ENCODE assay signal across 9 cellular contexts in genomic region chr2:201406077-201406662, GRCh38. TPM values are rescaled to one million over a fixed set of nuclear protein-coding genes. Genes with fewer than 3 reads are reported as not detected.
DNase-seq lines count a peak whose midpoint lies in the region; ATAC-seq and FAIRE-seq lines count a peak whose summit lies in the region.
"Had no signal": no experiment of that assay in that cellular context is flagged by ENCODE, and none has a peak within 500 bp of the region (broad histone marks: within the 10 kb centered on the region; RNA-seq: fewer than 3 reads in every experiment).

No MANE protein-coding gene starts in this region.

- H3K4me1 Mint-ChIP-seq in dendritic cell treated with granulocyte-macrophage colony-stimulating factor and Interleukin-4, amounts not matched to agents 40 ng/mL and 50 ng/mL, for 4 days (ENCODE audit: low read depth) = peaks cover 27% of the 10 kb centered on the region
- H3K4me1 Mint-ChIP-seq in naive thymus-derived CD4-positive, alpha-beta T cell = peaks cover 13 to 61% (median 50%) of the 10 kb centered on the region in 7 donors

- H3K4me1 ChIP-seq in naive thymus-derived CD4-positive, alpha-beta T cell (ENCODE audit: control insufficient read depth in 2 of 2, insufficient read depth in 2 of 2, low read length in 2 of 2) = peaks cover 0 to 21% of the 10 kb centered on the region in 2 donors

- FAIRE-seq in HTR-8/SVneo (lab: Jason Lieb, UNC) = no peak

- no peaks in the 10 kb centered on the region for H3K27me3 ChIP-seq in naive thymus-derived CD4-positive, alpha-beta T cell (ENCODE audit: control insufficient read depth in 2 of 2, insufficient read depth in 2 of 2, low read length in 2 of 2)

- H3K27me3 Mint-ChIP-seq in dendritic cell treated with granulocyte-macrophage colony-stimulating factor and Interleukin-4, amounts not matched to agents 40 ng/mL and 50 ng/mL, for 4 days = no peaks in the 10 kb centered on the region
- H3K27me3 Mint-ChIP-seq in naive thymus-derived CD4-positive, alpha-beta T cell = no peaks in the 10 kb centered on the region
- H3K27me3 Mint-ChIP-seq: stimulated activated naive CD8-positive, alpha-beta T cell treated with anti-CD3 and anti-CD28 coated beads, Interleukin-15, Interleukin-2, amounts not matched to agents 100 ng/mL and 50 ng/mL, for 24 hours had no signal

- intact Hi-C loops in dendritic cell treated with granulocyte-macrophage colony-stimulating factor and Interleukin-4, amounts not matched to agents 40 ng/mL and 50 ng/mL, for 4 days (cut with micrococcal nuclease) = loop anchor here (2.0 kb wide), 1 partner anchor 45 kb away; the partner anchor contains the start of genes STRADB and TRAK2
- intact Hi-C loops in naive thymus-derived CD4-positive, alpha-beta T cell (cut with micrococcal nuclease) = loop anchor here in 1 of 2 donors (1.0 to 5.0 kb wide), 3 partner anchors 8 to 236 kb away; partner anchors contain the start of gene TMEM237

- H3K4me3 ChIP-seq in naive thymus-derived CD4-positive, alpha-beta T cell (ENCODE audit: low read length) = no peak overlapping the region

- peak overlapping the region; percentile 64 for H3K4me3 Mint-ChIP-seq in dendritic cell treated with granulocyte-macrophage colony-stimulating factor and Interleukin-4, amounts not matched to agents 40 ng/mL and 50 ng/mL, for 4 days
- H3K4me3 Mint-ChIP-seq in naive thymus-derived CD4-positive, alpha-beta T cell = peak overlapping the region in 4 of 10 donors; percentile 19 to 54 (median 22)
- H3K4me3 Mint-ChIP-seq: stimulated activated naive CD8-positive, alpha-beta T cell treated with anti-CD3 and anti-CD28 coated beads, Interleukin-15, Interleukin-2, amounts not matched to agents 100 ng/mL and 50 ng/mL, for 24 hours had no signal

- no peaks in the 10 kb centered on the region for H3K9me3 ChIP-seq in naive thymus-derived CD4-positive, alpha-beta T cell (ENCODE audit: control insufficient read depth in 2 of 3, low read length in 3 of 3)

- H3K36me3 ChIP-seq in naive thymus-derived CD4-positive, alpha-beta T cell (ENCODE audit: control insufficient read depth in 2 of 3, insufficient read depth in 3 of 3, low read length in 3 of 3) = no peaks in the 10 kb centered on the region

- H3K27ac Mint-ChIP-seq in dendritic cell treated with granulocyte-macrophage colony-stimulating factor and Interleukin-4, amounts not matched to agents 40 ng/mL and 50 ng/mL, for 4 days = peak overlapping the region; percentile 90
- H3K27ac Mint-ChIP-seq in naive thymus-derived CD4-positive, alpha-beta T cell = peak overlapping the region in 5 of 9 donors; percentile 16 to 81 (median 28)

- ATAC-seq in naive thymus-derived CD4-positive, alpha-beta T cell = no peak
- ATAC-seq in GM21619 (IDR thresholded peaks at IDR 0.05; ENCODE audit: unreplicated experiment) (no peak), GM21423 (IDR thresholded peaks at IDR 0.05; ENCODE audit: unreplicated experiment) (no peak)

- no peaks in the 10 kb centered on the region for H3K9me3 Mint-ChIP-seq in dendritic cell treated with granulocyte-macrophage colony-stimulating factor and Interleukin-4, amounts not matched to agents 40 ng/mL and 50 ng/mL, for 4 days
- no peaks in the 10 kb centered on the region for H3K9me3 Mint-ChIP-seq in naive thymus-derived CD4-positive, alpha-beta T cell
- H3K9me3 Mint-ChIP-seq: stimulated activated naive CD8-positive, alpha-beta T cell treated with anti-CD3 and anti-CD28 coated beads, Interleukin-15, Interleukin-2, amounts not matched to agents 100 ng/mL and 50 ng/mL, for 24 hours had no signal

- in situ Hi-C loops in Caki2 (cut with HindIII; ENCODE audit: low pct_unique_long_range_greater_than_20kb, low sequenced_read_pairs) = no loop called here

- peaks cover 19% of the 10 kb centered on the region for H3K36me3 Mint-ChIP-seq in dendritic cell treated with granulocyte-macrophage colony-stimulating factor and Interleukin-4, amounts not matched to agents 40 ng/mL and 50 ng/mL, for 4 days (ENCODE audit: low read depth)
- H3K36me3 Mint-ChIP-seq in naive thymus-derived CD4-positive, alpha-beta T cell = peaks cover 1 to 28% (median 20%) of the 10 kb centered on the region in 5 donors

- DNase-seq in Caki2 (ENCODE audit: low read depth) (peak; percentile 39), NCI-H1694 (lab: John Stamatoyannopoulos, UW) (peak; percentile 30), activated gamma-delta T cell treated with Interleukin-2 at 50 U/mL for 16 hours (no peak), HTR-8/SVneo (ENCODE audit: insufficient read length, low spot score) (no peak)
- no peak for DNase-seq in naive thymus-derived CD4-positive, alpha-beta T cell

- CTCF ChIA-PET in naive thymus-derived CD4-positive, alpha-beta T cell (lab: Charles Lee) = interaction anchor here (0.7 kb wide), 1 partner anchor 24 kb away, joined by 3 read pairs; no protein-coding TSS in a partner anchor

- peak overlapping the region; percentile 36 for H3K27ac ChIP-seq in naive thymus-derived CD4-positive, alpha-beta T cell (ENCODE audit: low read depth, low read length)

- POLR2A ChIA-PET in naive thymus-derived CD4-positive, alpha-beta T cell (lab: Charles Lee) = interaction anchor here (0.6 kb wide), 1 partner anchor 448 kb away, joined by 3 read pairs; no protein-coding TSS in a partner anchor

RNA-seq across cellular contexts. Expression of gene TRAK2, which starts 45.1 kb away (rescaled TPM):
- 5.9 and 17.8 TPM in 2 replicates for total RNA-seq in Caki2 (2014; rRNA removed; shearing (Covaris generic); ENCODE audit: low replicate concordance)
- total RNA-seq in naive thymus-derived CD4-positive, alpha-beta T cell = 10 to 100 TPM; 27.8 to 47.6 (median 35.2) TPM
- polyA plus RNA-seq in naive thymus-derived CD4-positive, alpha-beta T cell = 10 to 100 TPM; 27.2 to 30.7 TPM

RNA-seq across cellular contexts. Expression of gene STRADB, which starts 45.4 kb away (rescaled TPM):
- 68.7 and 69.4 TPM in 2 replicates for total RNA-seq in Caki2 (2014; rRNA removed; shearing (Covaris generic); ENCODE audit: low replicate concordance)
- 10 to 100 TPM; 11.9 to 18.4 (median 16.1) TPM for total RNA-seq in naive thymus-derived CD4-positive, alpha-beta T cell
- 10 to 100 TPM; 31.5 to 41.4 TPM for polyA plus RNA-seq in naive thymus-derived CD4-positive, alpha-beta T cell

RNA-seq across cellular contexts. Expression of gene FLACC1, which starts 49.0 kb away (rescaled TPM):
- 1.2 TPM in 1 of 2 replicates, not detected in the other for total RNA-seq in Caki2 (2014; rRNA removed; shearing (Covaris generic); ENCODE audit: low replicate concordance)
- 1 to 10 TPM; 3.9 to 9.5 (median 7.4) TPM for total RNA-seq in naive thymus-derived CD4-positive, alpha-beta T cell
- polyA plus RNA-seq in naive thymus-derived CD4-positive, alpha-beta T cell = 1 to 10 TPM; 3.1 to 3.7 TPM

Comparison
In these comparisons a context has a peak if more than half of its experiments do, and no peak if none do; other contexts are left out.
1. DNase-seq: peak in Caki2 (single experiment) and NCI-H1694 (single experiment); none in naive thymus-derived CD4-positive, alpha-beta T cell (0 of 9), activated gamma-delta T cell treated with Interleukin-2 at 50 U/mL for 16 hours (single experiment) and HTR-8/SVneo (single experiment).